Comparison of ENCODE assay signal across 8 cellular contexts in the genomic region with DNA sequence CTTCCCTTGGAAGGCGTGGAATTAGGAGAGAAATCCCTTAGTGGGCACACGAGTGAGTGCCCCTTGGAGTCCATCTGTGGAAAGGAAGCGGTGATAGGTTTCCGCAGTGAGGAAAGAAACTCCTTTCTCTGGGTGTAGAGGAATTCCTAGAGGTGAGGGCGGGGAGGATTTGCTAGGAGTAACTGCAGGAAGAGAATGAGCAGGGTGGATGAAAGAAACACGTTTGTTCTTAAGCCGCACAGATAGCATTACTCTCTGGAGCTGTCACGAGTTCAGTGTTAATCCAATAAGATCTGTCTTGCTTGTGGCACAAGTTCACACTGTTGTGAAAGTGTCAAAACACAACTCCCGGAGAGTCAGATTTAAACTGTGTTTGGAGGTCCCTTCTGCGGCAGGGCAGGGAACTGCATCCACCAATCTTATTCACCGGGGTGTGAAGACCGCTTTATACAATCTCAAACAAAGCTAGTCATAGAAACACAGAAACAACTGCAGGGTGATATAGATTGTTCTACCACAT. TPM values are rescaled to one million over a fixed set of nuclear protein-coding genes. Genes with fewer than 3 reads are reported as not detected.
A peak's percentile ranks its signal among the peaks of the same experiment; 100 is the strongest.
DNase-seq lines count a peak whose midpoint lies in the region; ATAC-seq and TF ChIP-seq lines count a peak whose summit lies in the region.

No MANE protein-coding gene starts in this region.

- peaks cover 75% of the 10 kb centered on the region for H3K27me3 Mint-ChIP-seq in activated T-cell treated with anti-CD3 and anti-CD28 coated beads, Interleukin-2, amount 50 U/mL, for 24 hours

- peaks cover 11% of the 10 kb centered on the region for H3K4me1 Mint-ChIP-seq in activated T-cell treated with anti-CD3 and anti-CD28 coated beads, Interleukin-2, amount 50 U/mL, for 24 hours (ENCODE audit: low read depth)

- H3K9me3 Mint-ChIP-seq in activated T-cell treated with anti-CD3 and anti-CD28 coated beads, Interleukin-2, amount 50 U/mL, for 24 hours, result no peaks in the 10 kb centered on the region

- H3K36me3 Mint-ChIP-seq in activated T-cell treated with anti-CD3 and anti-CD28 coated beads, Interleukin-2, amount 50 U/mL, for 24 hours (ENCODE audit: low read depth), result no peaks in the 10 kb centered on the region

- peak overlapping the region; percentile 43 for H3K4me3 Mint-ChIP-seq in activated T-cell treated with anti-CD3 and anti-CD28 coated beads, Interleukin-2, amount 50 U/mL, for 24 hours

- DNase-seq in DMS153 treated with DMSO at 0.1 percent for 48 hours (lab: John Stamatoyannopoulos, UW; ENCODE audit: unreplicated experiment), result peak; percentile 38
- peak; percentile 40 for DNase-seq in activated T-cell treated with anti-CD3 and anti-CD28 coated beads, Interleukin-2, amount 50 U/mL, for 24 hours
- DNase-seq in globus pallidus (ENCODE audit: low spot score), result peak; percentile 29
- DNase-seq in omental fat pad (ENCODE audit: low spot score), result no peak
- no peak for DNase-seq in NCI-H1105 treated with DMSO at 0.1 percent for 48 hours (lab: John Stamatoyannopoulos, UW)
- no peak for DNase-seq in AG08395 (ENCODE audit: low spot score)

- TF ChIP-seq CTCF in omental fat pad (IDR thresholded peaks at IDR 0.05), result no peak

- peak overlapping the region; percentile 8 for H3K27ac Mint-ChIP-seq in activated T-cell treated with anti-CD3 and anti-CD28 coated beads, Interleukin-2, amount 50 U/mL, for 24 hours

- ATAC-seq in GM19438 (IDR thresholded peaks at IDR 0.05; ENCODE audit: low read depth, unreplicated experiment) (peak; percentile 62), HG03460 (IDR thresholded peaks at IDR 0.05; ENCODE audit: unreplicated experiment) (peak; percentile 75), omental fat pad (ENCODE audit: low FRiP score) (peak; percentile 38)

RNA-seq across cellular contexts. Expression of gene KL, which starts 1.2 kb away (rescaled TPM):
- total RNA-seq in omental fat pad, result 10 to 100 TPM in 1 of 4 donors, 1 to 10 TPM in 3; 1.9 to 20.3 (median 3.6) TPM

Comparison
In these comparisons a context has a peak if more than half of its experiments do, and no peak if none do; other contexts are left out.
1. DNase-seq: peak in DMS153 treated with DMSO at 0.1 percent for 48 hours (single experiment), activated T-cell treated with anti-CD3 and anti-CD28 coated beads, Interleukin-2, amount 50 U/mL, for 24 hours (single experiment) and globus pallidus (single experiment); none in omental fat pad (single experiment), NCI-H1105 treated with DMSO at 0.1 percent for 48 hours (single experiment) and AG08395 (single experiment).
2. Peak in every context shown above with its lines, with median percentiles within 50 percentile points of each other: ATAC-seq.